Comparison of ENCODE assay signal across 9 cellular contexts in genomic region chr15:23647421-23648375, GRCh38. TPM values are rescaled to one million over a fixed set of nuclear protein-coding genes. Genes with fewer than 3 reads are reported as not detected.
DNase-seq lines count a peak whose midpoint lies in the region; TF ChIP-seq lines count a peak whose summit lies in the region.
"Had no signal": no experiment of that assay in that cellular context is flagged by ENCODE, and none has a peak within 500 bp of the region (broad histone marks: within the 10 kb centered on the region; RNA-seq: fewer than 3 reads in every experiment).

TSS of gene MAGEL2 (minus strand) at chr15:23647867. CDS start at chr15:23647742, 125 bp downstream.

- CTCF ChIA-PET in AG04449 (lab: Yijun Ruan, JAX) = no interaction called here

- TF ChIP-seq CTCF in AG04449 (IDR thresholded peaks at IDR 0.05; ENCODE audit: insufficient read depth, low read length, missing control alignments) (no peak), endothelial cell (IDR thresholded peaks at IDR 0.05; ENCODE audit: unreplicated experiment) (no peak)

- peaks cover 5% of the 10 kb centered on the region for H3K36me3 Mint-ChIP-seq in endothelial cell (ENCODE audit: low read depth, unreplicated experiment)
- H3K36me3 Mint-ChIP-seq: CD8-positive, alpha-beta memory T cell had no signal

- no peak within 1 kb of the TSS for H3K27ac Mint-ChIP-seq in endothelial cell (ENCODE audit: unreplicated experiment)
- H3K27ac Mint-ChIP-seq: CD8-positive, alpha-beta memory T cell had no signal

- no peaks in the 10 kb centered on the region for H3K27me3 ChIP-seq in neuron (ENCODE audit: insufficient read depth, low read length)

- H3K9me3 ChIP-seq in neuron (ENCODE audit: low read length) = no peaks in the 10 kb centered on the region

- H3K4me3 Mint-ChIP-seq in endothelial cell (ENCODE audit: unreplicated experiment) = peak within 1 kb of the TSS; percentile 85
- H3K4me3 Mint-ChIP-seq: CD8-positive, alpha-beta memory T cell had no signal

- H3K4me1 ChIP-seq in neuron (ENCODE audit: insufficient read depth, low read length) = peaks cover 6% of the 10 kb centered on the region

- H3K4me1 Mint-ChIP-seq in endothelial cell (ENCODE audit: unreplicated experiment) = peaks cover 6% of the 10 kb centered on the region
- H3K4me1 Mint-ChIP-seq: CD8-positive, alpha-beta memory T cell had no signal

- H3K4me3 ChIP-seq in AG04449 (ENCODE audit: low read depth, low read length) = peak within 1 kb of the TSS; percentile 49
- H3K4me3 ChIP-seq in neuron (ENCODE audit: low read length) = peak within 1 kb of the TSS; percentile 56

- peaks cover 7% of the 10 kb centered on the region for H3K9me3 Mint-ChIP-seq in endothelial cell (ENCODE audit: unreplicated experiment)

- POLR2A ChIA-PET in AG04449 (lab: Yijun Ruan, JAX) = no interaction called here

- H3K36me3 ChIP-seq in neuron (ENCODE audit: insufficient read depth, low read length) = no peaks in the 10 kb centered on the region

- peaks cover 1% of the 10 kb centered on the region for H3K27me3 Mint-ChIP-seq in endothelial cell (ENCODE audit: unreplicated experiment)

- H2AFZ ChIP-seq in neuron (ENCODE audit: low read depth, low read length) = peak within 1 kb of the TSS; percentile 28

- DNase-seq in AG04449 (ENCODE audit: low read depth, low spot score) (no peak), NCI-H1105 (lab: John Stamatoyannopoulos, UW) (peak; percentile 44), endothelial cell (ENCODE audit: low spot score) (peak; percentile 48), mucosa of gallbladder (ENCODE audit: low spot score) (no peak), NCI-H226 (no peak)
- no peak for DNase-seq in activated naive CD4-positive, alpha-beta T cell (lab: John Stamatoyannopoulos, UW)
- no peak for DNase-seq in stimulated activated CD4-positive, alpha-beta T cell treated with anti-CD3 and anti-CD28 coated beads, Interleukin-2, amount 100 ng/mL, for 48 hours
- DNase-seq: CD8-positive, alpha-beta memory T cell had no signal

RNA-seq across cellular contexts. Expression of gene MAGEL2, which starts in this region (rescaled TPM):
- total RNA-seq in endothelial cell (ENCODE audit: unreplicated experiment) (4.5 TPM), mucosa of gallbladder (0.40 TPM)
- total RNA-seq: CD8-positive, alpha-beta memory T cell had no signal

Comparison
In these comparisons a context has a peak if more than half of its experiments do, and no peak if none do; other contexts are left out.
1. DNase-seq: peak in NCI-H1105 (single experiment) and endothelial cell (single experiment); none in AG04449 (single experiment), activated naive CD4-positive, alpha-beta T cell (0 of 4), mucosa of gallbladder (single experiment), stimulated activated CD4-positive, alpha-beta T cell treated with anti-CD3 and anti-CD28 coated beads, Interleukin-2, amount 100 ng/mL, for 48 hours (0 of 2) and NCI-H226 (single experiment).